Comparison of ENCODE assay signal across 1 cellular context in genomic region chr1:43286533-43286932, GRCh38.
A peak's percentile ranks its signal among the peaks of the same experiment; 100 is the strongest.
TF ChIP-seq lines count a peak whose summit lies in the region.

No MANE protein-coding gene starts in this region.

TF ChIP-seq in HepG2, 621 proteins besides CTCF, POLR2A, EP300 and RAD21:
- TF ChIP-seq CEBPG (CRISPR knock-in tag; IDR thresholded peaks at IDR 0.05) = 0 out of 2 replicates have a peak, but pooled peaks have one; percentile 20
- TF ChIP-seq XBP1 (CRISPR knock-in tag; IDR thresholded peaks at IDR 0.05) = no peak
- no peak for TF ChIP-seq AGO1 (IDR thresholded peaks at IDR 0.05; ENCODE audit: low read depth, low read length, poor library complexity, severe bottlenecking)
- peak; percentile 58 for TF ChIP-seq CEBPB (IDR thresholded peaks at IDR 0.05; ENCODE audit: borderline replicate concordance, low read depth, low read length)
- no peak for TF ChIP-seq SUZ12 (IDR thresholded peaks at IDR 0.05; ENCODE audit: low read depth, low read length)
- no peak for TF ChIP-seq ZBTB38 (CRISPR knock-in tag; IDR thresholded peaks at IDR 0.05)
- TF ChIP-seq ZNF121 (CRISPR knock-in tag; IDR thresholded peaks at IDR 0.05) = peak; percentile 67; the same call in 1 of the 2 replicates
- no peak for TF ChIP-seq SETDB1 (CRISPR knock-in tag; IDR thresholded peaks at IDR 0.05; ENCODE audit: borderline replicate concordance)
